ENCODE assay signal across 19 cellular contexts in the genomic region with DNA sequence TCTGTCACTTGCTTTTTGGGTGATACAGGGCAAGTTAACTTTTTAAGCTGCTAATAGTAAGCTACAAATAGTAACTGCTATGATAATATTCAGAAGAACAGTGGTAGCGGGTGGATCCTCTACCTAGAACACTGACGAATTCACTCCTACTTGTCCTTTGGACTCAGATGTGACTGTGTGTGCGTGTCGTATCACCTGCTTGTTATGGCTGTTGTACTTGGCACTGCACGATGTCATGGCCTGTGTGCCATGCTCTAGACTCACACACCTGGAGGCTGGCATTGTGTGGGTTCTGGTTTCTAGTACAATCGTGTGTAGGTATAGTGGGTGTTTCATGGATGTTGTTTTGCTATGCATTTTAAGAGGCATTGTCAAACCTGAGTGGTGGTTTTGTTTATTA.
"Had no signal": no experiment of that assay in that cellular context is flagged by ENCODE, and none has a peak within 500 bp of the region (broad histone marks: within the 10 kb centered on the region; RNA-seq: fewer than 3 reads in every experiment).

No MANE protein-coding gene starts in this region.

- H3K4me3 Mint-ChIP-seq: dendritic cell treated with granulocyte-macrophage colony-stimulating factor and Interleukin-4, amounts not matched to agents 40 ng/mL and 50 ng/mL, for 4 days; effector memory CD8-positive, alpha-beta T cell; endodermal cell; mesothelial cell of epicardium had no signal

- H3K27me3 ChIP-seq: colonic mucosa, left lung had no signal

- H3K27ac ChIP-seq: colonic mucosa, epithelial cell of prostate, foreskin keratinocyte, gastroesophageal sphincter, heart right ventricle, left lung, lower lobe of right lung had no signal

- H3K27ac Mint-ChIP-seq: dendritic cell treated with granulocyte-macrophage colony-stimulating factor and Interleukin-4, amounts not matched to agents 40 ng/mL and 50 ng/mL, for 4 days; effector memory CD8-positive, alpha-beta T cell; endodermal cell; mesothelial cell of epicardium had no signal

- ATAC-seq: effector memory CD8-positive, alpha-beta T cell; esophagus mucosa; foreskin keratinocyte; gastroesophageal sphincter; heart right ventricle; left cardiac atrium; left lung; left ventricle myocardium superior; lower lobe of right lung had no signal

- H3K36me3 Mint-ChIP-seq: mesothelial cell of epicardium had no signal

- H3K36me3 ChIP-seq: colonic mucosa, gastroesophageal sphincter, heart right ventricle, left lung, lower lobe of right lung had no signal

- DNase-seq: colonic mucosa; cortex of kidney; effector CD8-positive, alpha-beta T cell; effector memory CD8-positive, alpha-beta T cell; endodermal cell; erythroblast; foreskin keratinocyte; heart right ventricle; hippocampal formation; left cardiac atrium; left lung; left ventricle myocardium superior; lower lobe of right lung; mesenchymal stem cell had no signal

- H3K4me1 Mint-ChIP-seq: endodermal cell, mesothelial cell of epicardium had no signal

- H3K4me3 ChIP-seq: colonic mucosa, gastroesophageal sphincter, heart right ventricle, left lung, lower lobe of right lung had no signal

- H3K9me3 ChIP-seq: colonic mucosa, gastroesophageal sphincter, heart right ventricle, left lung, lower lobe of right lung had no signal

- H3K4me1 ChIP-seq: colonic mucosa, foreskin keratinocyte, gastroesophageal sphincter, heart right ventricle, left lung, lower lobe of right lung had no signal

- H3K9me3 Mint-ChIP-seq: dendritic cell treated with granulocyte-macrophage colony-stimulating factor and Interleukin-4, amounts not matched to agents 40 ng/mL and 50 ng/mL, for 4 days; effector memory CD8-positive, alpha-beta T cell; endodermal cell; mesothelial cell of epicardium had no signal
